8 cellular contexts compared by ENCODE assay signal in the genomic region with DNA sequence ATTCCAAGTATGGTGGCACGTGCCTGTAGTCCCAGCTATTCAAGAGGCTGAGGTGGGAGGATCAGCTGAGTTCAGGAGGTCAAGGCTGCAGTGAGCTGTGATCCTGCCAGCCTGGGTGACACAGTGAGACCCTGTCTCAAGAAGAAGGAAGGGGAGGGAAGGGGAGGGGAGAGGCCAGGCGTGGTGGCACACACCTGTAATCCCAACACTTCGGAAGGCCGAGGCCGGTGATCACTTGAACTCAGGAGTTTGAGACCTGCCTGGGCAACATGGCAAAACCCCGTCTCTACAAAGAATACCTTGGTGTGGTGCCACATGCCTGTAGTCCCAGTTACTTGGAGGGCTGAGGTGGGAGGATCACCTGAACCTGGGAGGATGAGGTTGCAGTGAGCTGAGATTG.
"Had no signal": no experiment of that assay in that cellular context is flagged by ENCODE, and none has a peak within 500 bp of the region (broad histone marks: within the 10 kb centered on the region; RNA-seq: fewer than 3 reads in every experiment).

No MANE protein-coding gene starts in this region.

- H3K9me3 ChIP-seq: HAP-1 had no signal

- DNase-seq: GM23248, GOT3, H7, HFFc6, IMR-90 had no signal

- ATAC-seq: HCT116 had no signal

- H3K27ac Mint-ChIP-seq: HFFc6 had no signal

- H3K36me3 ChIP-seq: HAP-1 had no signal

- H3K4me1 ChIP-seq: HAP-1 had no signal

- H3K4me3 ChIP-seq: GM23248, HAP-1 had no signal

- H3K27ac ChIP-seq: GM23248, HL-60 had no signal

- H3K4me3 Mint-ChIP-seq: HFFc6 had no signal
